ENCODE assay signal across 8 cellular contexts in genomic region chr2:12716250-12717190, GRCh38. TPM values are rescaled to one million over a fixed set of nuclear protein-coding genes. Genes with fewer than 3 reads are reported as not detected.
A peak's percentile ranks its signal among the peaks of the same experiment; 100 is the strongest.
DNase-seq lines count a peak whose midpoint lies in the region; ATAC-seq and TF ChIP-seq lines count a peak whose summit lies in the region.

Gene TRIB2 (plus strand): TSS chr2:12716936. CDS start chr2:12718308, 1,372 bp downstream.

- peak within 1 kb of the TSS; percentile 96 to 97 for H3K27ac ChIP-seq in lung (ENCODE audit: low read depth in 1 of 2, low read length in 1 of 2)

- no peaks in the 10 kb centered on the region for H3K9me3 ChIP-seq in lung (ENCODE audit: control insufficient read depth in 2 of 2, insufficient read depth in 1 of 2, low read length in 1 of 2)

- 0% methylated on average over 67 to 89 of the region's 90 CpGs for WGBS in lung, 2 donors

- H3K4me3 ChIP-seq in lung, result peak within 1 kb of the TSS; percentile 80

- TF ChIP-seq CTCF in lung (IDR thresholded peaks at IDR 0.05; ENCODE audit: control extremely low read depth, extremely low read depth), result no peak

- ATAC-seq in GM19328 (IDR thresholded peaks at IDR 0.05; ENCODE audit: unreplicated experiment) (peak; percentile 78), HG03565 (IDR thresholded peaks at IDR 0.05; ENCODE audit: unreplicated experiment) (peak; percentile 70), lung (ENCODE audit: insufficient read depth, low FRiP score) (peak; percentile 88)

- H3K27me3 ChIP-seq in lung (ENCODE audit: control insufficient read depth, insufficient read depth), result no peaks in the 10 kb centered on the region

- peak; percentile 84 for DNase-seq in Ammon's horn (ENCODE audit: low spot score)
- DNase-seq in NK-92 (lab: John Stamatoyannopoulos, UW; ENCODE audit: unreplicated experiment), result peak; percentile 80
- DNase-seq in activated CD8-positive, alpha-beta memory T cell treated with anti-CD3 and anti-CD28 coated beads for 1 hour (ENCODE audit: extremely low read depth in 1 of 2, low read depth in 1 of 2), result peak; percentile 68 to 91
- peak; percentile 86 for DNase-seq in effector CD4-positive, alpha-beta T cell
- DNase-seq in lung (ENCODE audit: low spot score), result peak; percentile 85
- peak; percentile 75 to 83 (median 78) for DNase-seq in stimulated activated CD4-positive, alpha-beta T cell treated with anti-CD3 and anti-CD28 coated beads, TNF-alpha, amount 100 ng/mL, for 24 hours (ENCODE audit: low read depth in 3 of 3)

- H3K4me1 ChIP-seq in lung (ENCODE audit: control insufficient read depth in 2 of 2, insufficient read depth in 2 of 2, low read length in 2 of 2), result peaks cover 6 to 12% of the 10 kb centered on the region in 2 donors

- no peaks in the 10 kb centered on the region for H3K36me3 ChIP-seq in lung (ENCODE audit: control insufficient read depth in 2 of 2, insufficient read depth in 2 of 2, low read length in 2 of 2)

RNA-seq across cellular contexts. Expression of gene TRIB2, which starts in this region (rescaled TPM):
- total RNA-seq in lung, result 10 to 100 TPM; 47.4 to 83.6 TPM
- polyA plus RNA-seq in lung, result 10 to 100 TPM; 21.3 to 29.6 TPM

Comparison
In these comparisons a context has a peak if more than half of its experiments do, and no peak if none do; other contexts are left out.
1. Peak in every context shown above with its lines: DNase-seq, ATAC-seq, H3K4me3 ChIP-seq and H3K27ac ChIP-seq.